In the genomic region with DNA sequence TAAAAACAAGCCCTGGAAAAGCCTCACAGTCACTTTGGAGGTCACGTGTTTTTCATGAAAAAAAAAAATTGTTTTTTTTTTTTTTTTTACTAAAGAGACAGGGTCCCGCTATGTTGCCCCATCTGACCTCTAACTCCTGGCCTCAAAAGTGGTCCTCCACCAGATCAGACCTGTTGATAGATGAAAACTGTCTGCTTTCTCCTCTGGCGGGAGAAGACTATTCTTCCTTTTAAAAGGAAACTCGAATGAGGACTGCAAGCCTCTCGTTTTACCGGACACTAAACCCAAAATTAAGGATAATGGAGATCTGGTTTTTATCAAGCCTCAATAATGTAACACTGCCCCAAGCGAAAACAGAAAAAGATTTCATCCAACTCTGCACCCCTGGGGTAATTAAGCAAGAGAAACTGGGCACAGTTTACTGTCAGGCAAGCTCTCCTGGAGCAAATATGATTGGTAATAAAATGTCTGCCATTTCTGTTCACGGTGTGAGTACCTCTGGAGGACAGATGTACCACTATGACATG, we compare ENCODE assay signal across 1 cellular context.
TF ChIP-seq lines count a peak whose summit lies in the region.

No MANE protein-coding gene starts in this region.

TF ChIP-seq in HepG2, 621 proteins besides CTCF, POLR2A, EP300 and RAD21 (continued from another document):
- TF ChIP-seq ZNF460 (CRISPR knock-in tag; IDR thresholded peaks at IDR 0.05; ENCODE audit: borderline replicate concordance) (no peak), ZBTB14 (CRISPR knock-in tag; IDR thresholded peaks at IDR 0.05) (no peak)
- TF ChIP-seq, protein P1, sequence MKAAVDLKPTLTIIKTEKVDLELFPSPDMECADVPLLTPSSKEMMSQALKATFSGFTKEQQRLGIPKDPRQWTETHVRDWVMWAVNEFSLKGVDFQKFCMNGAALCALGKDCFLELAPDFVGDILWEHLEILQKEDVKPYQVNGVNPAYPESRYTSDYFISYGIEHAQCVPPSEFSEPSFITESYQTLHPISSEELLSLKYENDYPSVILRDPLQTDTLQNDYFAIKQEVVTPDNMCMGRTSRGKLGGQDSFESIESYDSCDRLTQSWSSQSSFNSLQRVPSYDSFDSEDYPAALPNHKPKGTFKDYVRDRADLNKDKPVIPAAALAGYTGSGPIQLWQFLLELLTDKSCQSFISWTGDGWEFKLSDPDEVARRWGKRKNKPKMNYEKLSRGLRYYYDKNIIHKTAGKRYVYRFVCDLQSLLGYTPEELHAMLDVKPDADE (CRISPR knock-in tag; IDR thresholded peaks at IDR 0.05), result no peak
